ENCODE assay signal across 16 cellular contexts in genomic region chr6:149830731-149831379, GRCh38. TPM values are rescaled to one million over a fixed set of nuclear protein-coding genes. Genes with fewer than 3 reads are reported as not detected.
DNase-seq lines count a peak whose midpoint lies in the region; ATAC-seq and TF ChIP-seq lines count a peak whose summit lies in the region.
"Had no signal": no experiment of that assay in that cellular context is flagged by ENCODE, and none has a peak within 500 bp of the region (broad histone marks: within the 10 kb centered on the region; RNA-seq: fewer than 3 reads in every experiment).

No MANE protein-coding gene starts in this region.

- H4K8ac ChIP-seq in IMR-90 (ENCODE audit: low read depth in 2 of 2, low read length in 2 of 2): no peak overlapping the region

- H3K36me3 Mint-ChIP-seq in neural crest cell (ENCODE audit: low read depth): peaks cover 8% of the 10 kb centered on the region

- no peak overlapping the region for H4K91ac ChIP-seq in IMR-90 (ENCODE audit: insufficient read depth, low read depth, low read length)

- H2BK5ac ChIP-seq in IMR-90 (ENCODE audit: low read depth, low read length, poor library complexity, severe bottlenecking): peak overlapping the region; percentile 20

- no peak overlapping the region; the same call in 1 of the 2 replicates for H3K27ac ChIP-seq in IMR-90 (ENCODE audit: insufficient read depth, low read length)
- H3K27ac ChIP-seq in coronary artery: peak overlapping the region in 1 of 2 donors; percentile 5
- H3K27ac ChIP-seq: BLaER1, hepatocyte had no signal

- TF ChIP-seq POLR2A in IMR-90 (IDR thresholded peaks at IDR 0.05; ENCODE audit: low read depth, low read length): no peak

- no peak for TF ChIP-seq RAD21 in IMR-90 (IDR thresholded peaks at IDR 0.05; ENCODE audit: low read length)

- no peak overlapping the region for H3K9ac ChIP-seq in IMR-90 (ENCODE audit: low read depth, low read length)
- H3K9ac ChIP-seq: BLaER1 had no signal

- H4K5ac ChIP-seq in IMR-90 (ENCODE audit: low read depth, low read length): no peak overlapping the region

- H3K27ac Mint-ChIP-seq in neural crest cell (ENCODE audit: unreplicated experiment): peak overlapping the region; percentile 95
- H3K27ac Mint-ChIP-seq: activated CD4-positive, alpha-beta T cell treated with anti-CD3 and anti-CD28 coated beads for 36 hours had no signal

- H2AFZ ChIP-seq in IMR-90 (replicated peaks; ENCODE audit: low read length, poor library complexity): peak overlapping the region; percentile 18
- H2AFZ ChIP-seq: hepatocyte had no signal

- peak overlapping the region; percentile 25 for H3K4me3 Mint-ChIP-seq in neural crest cell
- H3K4me3 Mint-ChIP-seq: activated CD4-positive, alpha-beta T cell treated with anti-CD3 and anti-CD28 coated beads for 36 hours; activated T-cell treated with anti-CD3 and anti-CD28 coated beads, Interleukin-2, amount 50 U/mL, for 4 hours had no signal

- H3K4me3 ChIP-seq in IMR-90 (ENCODE audit: insufficient read depth, low read depth, low read length) (no peak overlapping the region), coronary artery (peak overlapping the region; percentile 17)
- H3K4me3 ChIP-seq: BLaER1, hepatocyte had no signal

- peaks cover 17% of the 10 kb centered on the region for H3K4me1 Mint-ChIP-seq in neural crest cell
- H3K4me1 Mint-ChIP-seq: activated CD4-positive, alpha-beta T cell treated with anti-CD3 and anti-CD28 coated beads for 36 hours had no signal

- H2BK20ac ChIP-seq in IMR-90 (ENCODE audit: low read depth, low read length): no peak overlapping the region

- peak overlapping the region; percentile 28; the same call in 1 of the 2 replicates for H3K14ac ChIP-seq in IMR-90 (replicated peaks; ENCODE audit: low read depth, low read length)

- H2AK5ac ChIP-seq in IMR-90 (ENCODE audit: low read depth, low read length): no peak overlapping the region; the same call in 1 of the 2 replicates

- no TSS peak for BruUV-seq in IMR-90 (replicated peaks; lab: Mats Ljungman, UMichigan)

- no peak overlapping the region for H2BK15ac ChIP-seq in IMR-90 (ENCODE audit: low read depth, low read length)

- no peaks in the 10 kb centered on the region for H3K9me3 Mint-ChIP-seq in neural crest cell
- H3K9me3 Mint-ChIP-seq: activated T-cell treated with anti-CD3 and anti-CD28 coated beads, Interleukin-2, amount 50 U/mL, for 4 hours had no signal

- CTCF ChIA-PET in IMR-90 (lab: Yijun Ruan, JAX): no interaction called here

- peak overlapping the region; percentile 11; the same call in 1 of the 2 replicates for H3K4ac ChIP-seq in IMR-90 (ENCODE audit: low read depth, low read length)

- peak; percentile 91 for ATAC-seq in IMR-90 (ENCODE audit: low read depth)
- ATAC-seq in HG02970 (IDR thresholded peaks at IDR 0.05; ENCODE audit: low FRiP score, unreplicated experiment): no peak
- ATAC-seq: activated CD4-positive, alpha-beta T cell treated with anti-CD3 and anti-CD28 coated beads for 36 hours; activated T-cell treated with anti-CD3 and anti-CD28 coated beads, Interleukin-2, amount 50 U/mL, for 4 hours had no signal

- peaks cover 8% of the 10 kb centered on the region; the same call in 1 of the 2 replicates for H4K20me1 ChIP-seq in IMR-90 (ENCODE audit: insufficient read depth, low read length)
- H4K20me1 ChIP-seq: BLaER1 had no signal

- dilution Hi-C loops in IMR-90 (cut with HindIII; ENCODE audit: low sequenced_read_pairs, unreplicated experiment): no loop called here

- no peak overlapping the region for H3K18ac ChIP-seq in IMR-90 (ENCODE audit: low read depth, low read length)

- peak overlapping the region; percentile 46 for H3K4me2 ChIP-seq in IMR-90 (ENCODE audit: low read depth, low read length)
- H3K4me2 ChIP-seq: BLaER1, hepatocyte had no signal

- H3K79me1 ChIP-seq in IMR-90 (ENCODE audit: low read depth in 1 of 2, low read length in 2 of 2): peaks cover 11 to 22% of the 10 kb centered on the region in 2 experiments

- peaks cover 6% of the 10 kb centered on the region for H3K4me1 ChIP-seq in IMR-90 (ENCODE audit: control insufficient read depth, insufficient read depth, low read length)
- H3K4me1 ChIP-seq: BLaER1 had no signal

- TF ChIP-seq CTCF in IMR-90 (conservative IDR thresholded peaks at IDR 0.05; ENCODE audit: low read depth, low read length) (no peak), coronary artery (IDR thresholded peaks at IDR 0.05) (no peak), neural crest cell (conservative IDR thresholded peaks at IDR 0.05) (no peak)

- 66% methylated on average over 2 of the region's 8 CpGs; no CpG with 5 or more reads in 1 of the 2 experiments for WGBS in IMR-90 (ENCODE audit: extremely low coverage in 2 of 2, insufficient read length in 1 of 2), 2 experiments

- H3K9me1 ChIP-seq in IMR-90 (ENCODE audit: insufficient read depth, low read length): no peaks in the 10 kb centered on the region; the same call in 1 of the 2 replicates

- H3K56ac ChIP-seq in IMR-90 (ENCODE audit: extremely low read depth, insufficient read depth, low read length): no peak overlapping the region

- no peaks in the 10 kb centered on the region for H3K27me3 Mint-ChIP-seq in neural crest cell (ENCODE audit: low read depth)
- H3K27me3 Mint-ChIP-seq: activated CD4-positive, alpha-beta T cell treated with anti-CD3 and anti-CD28 coated beads for 36 hours had no signal

- in situ Hi-C loops in IMR-90 (cut with MboI; ENCODE audit: low sequenced_read_pairs): loop anchor here (5.0 to 25.0 kb wide), 3 partner anchors 36 to 1231 kb away; partner anchors contain the start of gene RAET1G

- peak; percentile 68 for DNase-seq in AG08395 (ENCODE audit: low spot score)
- peak; percentile 85 for DNase-seq in IMR-90
- DNase-seq in coronary artery (ENCODE audit: low spot score): no peak
- no peak for DNase-seq in neural crest cell (ENCODE audit: low read depth, low spot score)
- no peak for DNase-seq in activated CD4-positive, alpha-beta T cell treated with anti-CD3 and anti-CD28 coated beads, Interleukin-2, amount 50 U/mL, for 48 hours
- no peak for DNase-seq in NCI-H146 treated with DMSO at 0.1 percent for 48 hours (lab: John Stamatoyannopoulos, UW; ENCODE audit: unreplicated experiment)
- no peak for DNase-seq in activated CD4-positive, alpha-beta T cell treated with anti-CD3 and anti-CD28 coated beads for 1 hour
- DNase-seq: activated CD4-positive, alpha-beta T cell treated with anti-CD3 and anti-CD28 coated beads for 36 hours; activated T-cell treated with anti-CD3 and anti-CD28 coated beads, Interleukin-2, amount 50 U/mL, for 4 hours; aorta; DMS79; NCI-H446; SW 1271 had no signal

- peaks cover 21% of the 10 kb centered on the region for H3K36me3 ChIP-seq in IMR-90 (ENCODE audit: control insufficient read depth, insufficient read depth, low read length)

- H2BK120ac ChIP-seq in IMR-90 (ENCODE audit: low read depth, low read length): no peak overlapping the region

- intact Hi-C loops in IMR-90 (cut with micrococcal nuclease): no loop called here

- H3K9me3 ChIP-seq in IMR-90 (ENCODE audit: control insufficient read depth, insufficient read depth, low read length): no peaks in the 10 kb centered on the region

- POLR2A ChIA-PET in IMR-90 (lab: Charles Lee; ENCODE audit: unreplicated experiment): no interaction called here

- H2AK9ac ChIP-seq in IMR-90 (replicated peaks; ENCODE audit: low read depth, low read length, poor library complexity): no peak overlapping the region

- no peaks in the 10 kb centered on the region for H3K27me3 ChIP-seq in IMR-90 (ENCODE audit: control insufficient read depth, insufficient read depth, low read length)
- H3K27me3 ChIP-seq: BLaER1, hepatocyte had no signal

- no peak overlapping the region for H3K23ac ChIP-seq in IMR-90 (ENCODE audit: low read depth, low read length)

TF ChIP-seq in IMR-90, 13 proteins besides CTCF, POLR2A, EP300 and RAD21:
- TF ChIP-seq RFX5 (IDR thresholded peaks at IDR 0.05; ENCODE audit: low read depth, low read length) (no peak), MAFK (IDR thresholded peaks at IDR 0.05; ENCODE audit: low read depth, low read length) (no peak), RCOR1 (IDR thresholded peaks at IDR 0.05; ENCODE audit: insufficient replicate concordance, low read length) (no peak), CHD1 (IDR thresholded peaks at IDR 0.05; ENCODE audit: low read depth, low read length) (no peak), CEBPB (IDR thresholded peaks at IDR 0.05; ENCODE audit: low read depth, low read length) (no peak), MXI1 (IDR thresholded peaks at IDR 0.05; ENCODE audit: borderline replicate concordance, low read depth, low read length) (no peak), USF2 (IDR thresholded peaks at IDR 0.05; ENCODE audit: low read depth, low read length) (no peak), FOS (IDR thresholded peaks at IDR 0.05; ENCODE audit: low read depth, low read length) (no peak), SMC3 (IDR thresholded peaks at IDR 0.05; ENCODE audit: low read depth, low read length) (no peak), BHLHE40 (IDR thresholded peaks at IDR 0.05; ENCODE audit: low read depth, low read length) (no peak), NFE2L2 (IDR thresholded peaks at IDR 0.05; ENCODE audit: low read depth, low read length) (no peak), MAZ (IDR thresholded peaks at IDR 0.05; ENCODE audit: borderline replicate concordance, low read depth, low read length) (no peak)
- TF ChIP-seq, protein P1, sequence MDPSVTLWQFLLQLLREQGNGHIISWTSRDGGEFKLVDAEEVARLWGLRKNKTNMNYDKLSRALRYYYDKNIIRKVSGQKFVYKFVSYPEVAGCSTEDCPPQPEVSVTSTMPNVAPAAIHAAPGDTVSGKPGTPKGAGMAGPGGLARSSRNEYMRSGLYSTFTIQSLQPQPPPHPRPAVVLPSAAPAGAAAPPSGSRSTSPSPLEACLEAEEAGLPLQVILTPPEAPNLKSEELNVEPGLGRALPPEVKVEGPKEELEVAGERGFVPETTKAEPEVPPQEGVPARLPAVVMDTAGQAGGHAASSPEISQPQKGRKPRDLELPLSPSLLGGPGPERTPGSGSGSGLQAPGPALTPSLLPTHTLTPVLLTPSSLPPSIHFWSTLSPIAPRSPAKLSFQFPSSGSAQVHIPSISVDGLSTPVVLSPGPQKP (IDR thresholded peaks at IDR 0.05; ENCODE audit: borderline replicate concordance, low read depth, low read length): no peak

RNA-seq across cellular contexts. Expression of gene LRP11, which starts 33.3 kb away (rescaled TPM):
- total RNA-seq in IMR-90 (2012; rRNA removed) (63.8 and 74.7 TPM in 2 replicates), neural crest cell (29.0 and 29.8 TPM in 2 replicates)
- 46.5 and 48.8 TPM in 2 replicates for polyA plus RNA-seq in IMR-90 (2012; rRNA removed)
- 17.7 and 33.4 TPM in 2 replicates for polyA plus RNA-seq in IMR-90 (2012; cell fraction: cytosol; rRNA removed)
- 21.3 and 25.1 TPM in 2 replicates for polyA plus RNA-seq in IMR-90 (2012; cell fraction: nucleus; rRNA removed; ENCODE audit: low replicate concordance)

Comparison
In these comparisons a context has a peak if more than half of its experiments do, and no peak if none do; other contexts are left out.
1. DNase-seq: peak in AG08395 (single experiment) and IMR-90 (single experiment); none in coronary artery (single experiment), neural crest cell (single experiment), activated CD4-positive, alpha-beta T cell treated with anti-CD3 and anti-CD28 coated beads, Interleukin-2, amount 50 U/mL, for 48 hours (0 of 2), NCI-H146 treated with DMSO at 0.1 percent for 48 hours (single experiment) and activated CD4-positive, alpha-beta T cell treated with anti-CD3 and anti-CD28 coated beads for 1 hour (single experiment).